1 cellular context compared by ENCODE assay signal in genomic region chr6:3751730-3752537, GRCh38.
TF ChIP-seq lines count a peak whose summit lies in the region.

No MANE protein-coding gene starts in this region.

TF ChIP-seq in HepG2, 621 proteins besides CTCF, POLR2A, EP300 and RAD21 (continued from another document and continues in another):
- TF ChIP-seq ZNF18 (CRISPR knock-in tag; IDR thresholded peaks at IDR 0.05; ENCODE audit: insufficient replicate concordance) = peak; percentile 56
- no peak for TF ChIP-seq ZFP41 (CRISPR knock-in tag; IDR thresholded peaks at IDR 0.05; ENCODE audit: borderline replicate concordance)
- TF ChIP-seq CBX2 (IDR thresholded peaks at IDR 0.05; ENCODE audit: low read depth, low read length) = no peak
- TF ChIP-seq CBX2 (CRISPR knock-in tag; IDR thresholded peaks at IDR 0.05; ENCODE audit: low read depth) = no peak
- TF ChIP-seq KLF13 (CRISPR knock-in tag; IDR thresholded peaks at IDR 0.05) = no peak
- peak; percentile 8; the same call in 1 of the 2 replicates for TF ChIP-seq ZHX2 (IDR thresholded peaks at IDR 0.05; ENCODE audit: low read depth)
- TF ChIP-seq ZHX2 (CRISPR knock-in tag; IDR thresholded peaks at IDR 0.05; ENCODE audit: borderline replicate concordance) = no peak
- TF ChIP-seq BRCA1 (CRISPR knock-in tag; IDR thresholded peaks at IDR 0.05) = no peak
- TF ChIP-seq ZNF121 (CRISPR knock-in tag; IDR thresholded peaks at IDR 0.05) = peak; percentile 36; the same call in 1 of the 2 replicates
- TF ChIP-seq GLMP (CRISPR knock-in tag; IDR thresholded peaks at IDR 0.05; ENCODE audit: borderline replicate concordance) = no peak
- 0 out of 2 replicates have a peak, but pooled peaks have one; percentile 28 for TF ChIP-seq MIXL1 (CRISPR knock-in tag; IDR thresholded peaks at IDR 0.05)
- peak; percentile 73 for TF ChIP-seq KDM3A (CRISPR knock-in tag; IDR thresholded peaks at IDR 0.05; ENCODE audit: low read depth)
- TF ChIP-seq ZBED4 (CRISPR knock-in tag; IDR thresholded peaks at IDR 0.05; ENCODE audit: borderline replicate concordance) = peak; percentile 94
- TF ChIP-seq MTERF4 (CRISPR knock-in tag; IDR thresholded peaks at IDR 0.05) = 0 out of 2 replicates have a peak, but pooled peaks have one; percentile 16
- TF ChIP-seq ZNF552 (CRISPR knock-in tag; IDR thresholded peaks at IDR 0.05; ENCODE audit: borderline replicate concordance) = peak; percentile 83
- TF ChIP-seq ATF7-NPFF (CRISPR knock-in tag; IDR thresholded peaks at IDR 0.05; ENCODE audit: low read depth) = peak; percentile 23; the same call in 1 of the 2 replicates
- peak; percentile 71 for TF ChIP-seq ZNF441 (CRISPR knock-in tag; IDR thresholded peaks at IDR 0.05; ENCODE audit: borderline replicate concordance)
- no peak for TF ChIP-seq TCF12 (IDR thresholded peaks at IDR 0.05)
- no peak for TF ChIP-seq TCF12 (CRISPR knock-in tag; IDR thresholded peaks at IDR 0.05)
- no peak for TF ChIP-seq TRIM24 (CRISPR knock-in tag; IDR thresholded peaks at IDR 0.05)
- TF ChIP-seq YEATS4 (CRISPR knock-in tag; IDR thresholded peaks at IDR 0.05; ENCODE audit: borderline replicate concordance) = peak; percentile 46; the same call in 1 of the 2 replicates
- no peak for TF ChIP-seq CREB3 (CRISPR knock-in tag; IDR thresholded peaks at IDR 0.05)
- peak; percentile 60; the same call in 1 of the 2 replicates for TF ChIP-seq FOXO1 (CRISPR knock-in tag; IDR thresholded peaks at IDR 0.05)
- TF ChIP-seq ZNF280D (CRISPR knock-in tag; IDR thresholded peaks at IDR 0.05) = peak; percentile 38; the same call in 1 of the 2 replicates
- TF ChIP-seq CERS6 (CRISPR knock-in tag; IDR thresholded peaks at IDR 0.05) = no peak
- TF ChIP-seq REPIN1 (CRISPR knock-in tag; IDR thresholded peaks at IDR 0.05; ENCODE audit: borderline replicate concordance, low read depth) = peak; percentile 67
- TF ChIP-seq ZNF749 (CRISPR knock-in tag; IDR thresholded peaks at IDR 0.05; ENCODE audit: borderline replicate concordance) = peak; percentile 87
- peak; percentile 67; the same call in 1 of the 2 replicates for TF ChIP-seq ZNF770 (CRISPR knock-in tag; IDR thresholded peaks at IDR 0.05)
- TF ChIP-seq KDM5A (IDR thresholded peaks at IDR 0.05; ENCODE audit: borderline replicate concordance, low read length) = no peak
- 0 out of 2 replicates have a peak, but pooled peaks have one; percentile 10 for TF ChIP-seq HOXD1 (CRISPR knock-in tag; IDR thresholded peaks at IDR 0.05)
- no peak for TF ChIP-seq CHCHD3 (CRISPR knock-in tag; IDR thresholded peaks at IDR 0.05)
- TF ChIP-seq ZMYM4 (CRISPR knock-in tag; IDR thresholded peaks at IDR 0.05) = peak; percentile 82
- TF ChIP-seq ZNF788 (CRISPR knock-in tag; IDR thresholded peaks at IDR 0.05; ENCODE audit: borderline replicate concordance) = no peak; the same call in 1 of the 2 replicates
